12 cellular contexts compared by ENCODE assay signal in genomic region chr11:11975201-11976092, GRCh38. TPM values are rescaled to one million over a fixed set of nuclear protein-coding genes. Genes with fewer than 3 reads are reported as not detected.
DNase-seq lines count a peak whose midpoint lies in the region; ATAC-seq, FAIRE-seq and TF ChIP-seq lines count a peak whose summit lies in the region.
"Had no signal": no experiment of that assay in that cellular context is flagged by ENCODE, and none has a peak within 500 bp of the region (broad histone marks: within the 10 kb centered on the region; RNA-seq: fewer than 3 reads in every experiment).

No MANE protein-coding gene starts in this region.

- peaks cover 36% of the 10 kb centered on the region for H3K36me3 Mint-ChIP-seq in brain

- peak; percentile 97 for DNase-seq in A172 (ENCODE audit: low spot score)
- DNase-seq in HTR-8/SVneo (ENCODE audit: insufficient read length, low spot score), result no peak
- peak; percentile 80 for DNase-seq in mesenteric fat pad (ENCODE audit: low spot score)
- DNase-seq in activated CD4-positive, CD25-positive, alpha-beta regulatory T cell (lab: John Stamatoyannopoulos, UW), result no peak
- no peak for DNase-seq in NCI-H1048 (lab: John Stamatoyannopoulos, UW)
- DNase-seq in NCI-H128 (lab: John Stamatoyannopoulos, UW; ENCODE audit: unreplicated experiment), result no peak
- DNase-seq: Kasumi-1 had no signal

- H3K27ac Mint-ChIP-seq in brain, result peak overlapping the region in 4 of 5 experiments; percentile 41 to 98 (median 94)
- H3K27ac Mint-ChIP-seq: stimulated activated naive CD8-positive, alpha-beta T cell treated with anti-CD3 and anti-CD28 coated beads, Interleukin-15, Interleukin-2, amounts not matched to agents 100 ng/mL and 50 ng/mL, for 24 hours; T-helper 1 cell treated with Interleukin-12 subunit alpha and Interleukin-12 subunit beta and Interleukin-4 antibody, amounts not matched to agents 30 μg/mL and 1 μg/mL, for 36 hours had no signal

- H3K27me3 Mint-ChIP-seq in brain, result no peaks in the 10 kb centered on the region
- H3K27me3 Mint-ChIP-seq: stimulated activated naive CD8-positive, alpha-beta T cell treated with anti-CD3 and anti-CD28 coated beads, Interleukin-15, Interleukin-2, amounts not matched to agents 100 ng/mL and 50 ng/mL, for 24 hours had no signal

- H3K9me3 Mint-ChIP-seq in brain, result no peaks in the 10 kb centered on the region
- H3K9me3 Mint-ChIP-seq: stimulated activated naive CD8-positive, alpha-beta T cell treated with anti-CD3 and anti-CD28 coated beads, Interleukin-15, Interleukin-2, amounts not matched to agents 100 ng/mL and 50 ng/mL, for 24 hours; T-helper 1 cell treated with Interleukin-12 subunit alpha and Interleukin-12 subunit beta and Interleukin-4 antibody, amounts not matched to agents 30 μg/mL and 1 μg/mL, for 36 hours had no signal

- FAIRE-seq in HTR-8/SVneo (lab: Jason Lieb, UNC), result peak; percentile 13

- ATAC-seq in GM21737 (IDR thresholded peaks at IDR 0.05; ENCODE audit: unreplicated experiment), result no peak
- ATAC-seq: esophagus mucosa had no signal

- no peak overlapping the region for H3K4me3 Mint-ChIP-seq in brain
- H3K4me3 Mint-ChIP-seq: stimulated activated naive CD8-positive, alpha-beta T cell treated with anti-CD3 and anti-CD28 coated beads, Interleukin-15, Interleukin-2, amounts not matched to agents 100 ng/mL and 50 ng/mL, for 24 hours; T-helper 1 cell treated with Interleukin-12 subunit alpha and Interleukin-12 subunit beta and Interleukin-4 antibody, amounts not matched to agents 30 μg/mL and 1 μg/mL, for 36 hours had no signal

- H3K4me1 Mint-ChIP-seq in brain, result peaks cover 90% of the 10 kb centered on the region

- TF ChIP-seq CTCF in brain (conservative IDR thresholded peaks at IDR 0.05), result no peak

RNA-seq across cellular contexts. Expression of gene DKK3, which starts 33.0 kb away (rescaled TPM):
- total RNA-seq in A172 (2014; rRNA removed; shearing (Covaris generic)), result 439 and 474 TPM in 2 replicates
- polyA plus RNA-seq in brain (ENCODE audit: insufficient read depth, low read depth, low replicate concordance), result 236 TPM
- 8.9 TPM for total RNA-seq in mesenteric fat pad

Comparison
In these comparisons a context has a peak if more than half of its experiments do, and no peak if none do; other contexts are left out.
1. DNase-seq: peak in A172 (single experiment) and mesenteric fat pad (single experiment); none in HTR-8/SVneo (single experiment), activated CD4-positive, CD25-positive, alpha-beta regulatory T cell (0 of 4), NCI-H1048 (single experiment) and NCI-H128 (single experiment).
2. RNA of gene DKK3, which starts 33.0 kb away (total RNA-seq): 439 to 474 TPM in A172; 8.9 TPM in mesenteric fat pad (single experiment); every median in the first group is over 10 times any median in the second.